37 cellular contexts compared by ENCODE assay signal in the genomic region with DNA sequence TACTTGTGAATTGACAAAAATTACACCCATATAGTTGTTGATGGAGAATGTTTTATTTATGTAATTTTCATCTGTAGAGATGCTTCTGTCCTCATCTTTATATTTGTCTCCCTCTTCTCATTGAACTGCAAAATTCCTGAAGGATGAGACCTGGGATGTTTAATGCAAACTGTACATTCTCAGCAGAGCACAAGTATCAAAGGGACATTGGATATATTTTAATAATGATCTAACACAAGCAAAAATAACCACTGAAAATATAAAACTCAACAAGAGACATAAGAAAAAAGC.
"Had no signal": no experiment of that assay in that cellular context is flagged by ENCODE, and none has a peak within 500 bp of the region (broad histone marks: within the 10 kb centered on the region; RNA-seq: fewer than 3 reads in every experiment).

No MANE protein-coding gene starts in this region.

- H3K27ac Mint-ChIP-seq: activated naive CD8-positive, alpha-beta T cell treated with anti-CD3 and anti-CD28 coated beads for 36 hours; activated T-cell treated with anti-CD3 and anti-CD28 coated beads, Interleukin-2, amount 50 U/mL, for 72 hours; activated T-helper 17 cell treated with anti-CD3 and anti-CD28 coated beads, Interleukin-2, amount 50 U/mL, for 72 hours had no signal

- H3K9me3 Mint-ChIP-seq: activated naive CD8-positive, alpha-beta T cell treated with anti-CD3 and anti-CD28 coated beads for 36 hours; activated T-cell treated with anti-CD3 and anti-CD28 coated beads, Interleukin-2, amount 50 U/mL, for 72 hours; activated T-helper 17 cell treated with anti-CD3 and anti-CD28 coated beads, Interleukin-2, amount 50 U/mL, for 72 hours had no signal

- H3K27me3 ChIP-seq: ascending aorta, body of pancreas, breast epithelium, MG63 had no signal

- DNase-seq: activated CD4-positive, alpha-beta T cell treated with anti-CD3 and anti-CD28 coated beads for 1 hour; activated CD4-positive, alpha-beta T cell treated with anti-CD3 and anti-CD28 coated beads for 48 hours; activated CD4-positive, alpha-beta T cell treated with anti-CD3 and anti-CD28 coated beads, Interleukin-2, amount 50 U/mL, for 4 hours; activated CD4-positive, CD25-positive, alpha-beta regulatory T cell; activated CD8-positive, alpha-beta memory T cell treated with anti-CD3 and anti-CD28 coated beads, Interleukin-2, amount 50 U/mL, for 4 hours; activated effector memory CD4-positive, alpha-beta T cell treated with anti-CD3 and anti-CD28 coated beads, Interleukin-2, amount 50 U/mL, for 16 hours; activated naive CD4-positive, alpha-beta T cell; activated naive CD4-positive, alpha-beta T cell treated with anti-CD3 and anti-CD28 coated beads, Interleukin-2, amount 50 U/mL, for 16 hours; activated naive CD8-positive, alpha-beta T cell treated with anti-CD3 and anti-CD28 coated beads for 36 hours; activated T-cell treated with anti-CD3 and anti-CD28 coated beads for 4 hours; activated T-cell treated with anti-CD3 and anti-CD28 coated beads, Interleukin-2, amount 50 U/mL, for 72 hours; amygdala; body of pancreas; Kasumi-1; MG63; NCI-H1048; NCI-H1105 treated with DMSO at 0.1 percent for 48 hours; NCI-H1436; NCI-H1694; NCI-H1930; NCI-H2081 treated with DMSO at 0.1 percent for 48 hours; NCI-H226; NCI-H510A; NCI-H526; NCI-H748 treated with DMSO at 0.1 percent for 48 hours; NK-92 treated with Interleukin-12 subunit alpha and Interleukin-12 subunit beta, amount 100 ng/mL, for 24 hours; PC-3; SW 1271; T-helper 1 cell; T-helper 2 cell; T-helper 9 cell had no signal

- H3K4me3 Mint-ChIP-seq: activated naive CD8-positive, alpha-beta T cell treated with anti-CD3 and anti-CD28 coated beads for 36 hours; activated T-cell treated with anti-CD3 and anti-CD28 coated beads, Interleukin-2, amount 50 U/mL, for 72 hours; activated T-helper 17 cell treated with anti-CD3 and anti-CD28 coated beads, Interleukin-2, amount 50 U/mL, for 72 hours had no signal

- H3K9me3 ChIP-seq: ascending aorta, body of pancreas, breast epithelium, MG63 had no signal

- H3K4me1 Mint-ChIP-seq: activated naive CD8-positive, alpha-beta T cell treated with anti-CD3 and anti-CD28 coated beads for 36 hours; activated T-helper 17 cell treated with anti-CD3 and anti-CD28 coated beads, Interleukin-2, amount 50 U/mL, for 72 hours had no signal

- ATAC-seq: activated T-cell treated with anti-CD3 and anti-CD28 coated beads, Interleukin-2, amount 50 U/mL, for 72 hours; activated T-helper 17 cell treated with anti-CD3 and anti-CD28 coated beads, Interleukin-2, amount 50 U/mL, for 72 hours; body of pancreas; PC-3; Right ventricle myocardium inferior had no signal

- H3K4me3 ChIP-seq: ascending aorta, body of pancreas, breast epithelium, MG63 had no signal

- H3K27ac ChIP-seq: ascending aorta, body of pancreas, breast epithelium, RWPE1, VCaP had no signal

- H3K27me3 Mint-ChIP-seq: activated naive CD8-positive, alpha-beta T cell treated with anti-CD3 and anti-CD28 coated beads for 36 hours; activated T-helper 17 cell treated with anti-CD3 and anti-CD28 coated beads, Interleukin-2, amount 50 U/mL, for 72 hours had no signal

- H3K4me1 ChIP-seq: body of pancreas, breast epithelium had no signal
